18 cellular contexts compared by ENCODE assay signal in genomic region chr3:6125520-6125919, GRCh38.
DNase-seq lines count a peak whose midpoint lies in the region; TF ChIP-seq lines count a peak whose summit lies in the region.
"Had no signal": no experiment of that assay in that cellular context is flagged by ENCODE, and none has a peak within 500 bp of the region (broad histone marks: within the 10 kb centered on the region; RNA-seq: fewer than 3 reads in every experiment).

No MANE protein-coding gene starts in this region.

- no peak overlapping the region for H4K8ac ChIP-seq in mesendoderm (ENCODE audit: low read depth, low read length)

- H2BK5ac ChIP-seq in mesendoderm (ENCODE audit: low read length), result no peak overlapping the region

- H3K27ac ChIP-seq in 22Rv1 (peak overlapping the region; percentile 67), endodermal cell (ENCODE audit: low read depth, low read length) (no peak overlapping the region), mesendoderm (ENCODE audit: low read depth, low read length) (no peak overlapping the region)

- H3K27ac Mint-ChIP-seq in endodermal cell, result no peak overlapping the region
- H3K27ac Mint-ChIP-seq: CD14-positive monocyte had no signal

- no peak overlapping the region for H3K4ac ChIP-seq in mesendoderm (ENCODE audit: low read depth, low read length)

- H3K4me1 Mint-ChIP-seq in endodermal cell, result peaks cover 5% of the 10 kb centered on the region
- H3K4me1 Mint-ChIP-seq: CD14-positive monocyte had no signal

- H3K27me3 ChIP-seq in endodermal cell (ENCODE audit: control insufficient read depth, insufficient read depth, low read length, poor library complexity, severe bottlenecking) (no peaks in the 10 kb centered on the region), mesendoderm (ENCODE audit: insufficient read depth, low read length, poor library complexity) (no peaks in the 10 kb centered on the region)

- DNase-seq in LNCaP clone FGC (ENCODE audit: low read depth) (peak; percentile 76), endodermal cell (peak; percentile 54), mesendoderm (peak; percentile 16), kidney tubule cell (ENCODE audit: low spot score) (no peak), amygdala (lab: John Stamatoyannopoulos, UW) (no peak), cortex of kidney (lab: John Stamatoyannopoulos, UW) (no peak), globus pallidus (ENCODE audit: low spot score) (no peak)
- DNase-seq: ACHN, AML-193, GOT3, KG1, NCI-H1048, NCI-H1436 treated with DMSO at 0.1 percent for 48 hours, NCI-H2081 treated with DMSO at 0.1 percent for 48 hours, NCI-H524 treated with DMSO at 0.1 percent for 48 hours, SHP77 treated with DMSO at 0.1 percent for 48 hours had no signal

- no peak overlapping the region for H3K23ac ChIP-seq in mesendoderm (ENCODE audit: low read length)

- no peaks in the 10 kb centered on the region for H3K36me3 ChIP-seq in endodermal cell (ENCODE audit: control insufficient read depth, insufficient read depth, low read length)
- H3K36me3 ChIP-seq in mesendoderm (ENCODE audit: control insufficient read depth, insufficient read depth, low read length), result no peaks in the 10 kb centered on the region

- H3K4me3 ChIP-seq in LNCaP clone FGC (ENCODE audit: low read depth, low read length) (no peak overlapping the region), endodermal cell (ENCODE audit: low read length) (no peak overlapping the region), mesendoderm (ENCODE audit: low read length) (no peak overlapping the region)

- H3K18ac ChIP-seq in mesendoderm (ENCODE audit: low read length), result no peak overlapping the region

- no peak overlapping the region for H3K56ac ChIP-seq in mesendoderm (ENCODE audit: low read length)

- H3K79me1 ChIP-seq in mesendoderm (ENCODE audit: low read length), result no peaks in the 10 kb centered on the region

- no peaks in the 10 kb centered on the region for H3K36me3 Mint-ChIP-seq in endodermal cell (ENCODE audit: low read depth)
- H3K36me3 Mint-ChIP-seq: CD14-positive monocyte had no signal

- H3K27me3 Mint-ChIP-seq in endodermal cell (ENCODE audit: insufficient read depth), result no peaks in the 10 kb centered on the region

- H3K79me2 ChIP-seq in mesendoderm (ENCODE audit: control insufficient read depth, insufficient read depth, low read length), result no peaks in the 10 kb centered on the region

- no peak overlapping the region for H3K4me2 ChIP-seq in mesendoderm (ENCODE audit: low read length)

- no peak overlapping the region for H2BK15ac ChIP-seq in mesendoderm (replicated peaks; ENCODE audit: low read depth)

- no peak overlapping the region for H2AK5ac ChIP-seq in mesendoderm (ENCODE audit: low read length)

- no peaks in the 10 kb centered on the region for H3K4me1 ChIP-seq in endodermal cell (ENCODE audit: control insufficient read depth, insufficient read depth, low read length)
- no peaks in the 10 kb centered on the region for H3K4me1 ChIP-seq in mesendoderm (ENCODE audit: control insufficient read depth, low read depth, low read length)

- no peak for TF ChIP-seq CTCF in 22Rv1 (IDR thresholded peaks at IDR 0.05)
- TF ChIP-seq CTCF in LNCaP clone FGC (IDR thresholded peaks at IDR 0.05; ENCODE audit: control insufficient read depth, extremely low read depth, insufficient read depth), result no peak
- TF ChIP-seq CTCF in endodermal cell (conservative IDR thresholded peaks at IDR 0.05), result no peak

- no peak overlapping the region for H3K4me3 Mint-ChIP-seq in endodermal cell
- H3K4me3 Mint-ChIP-seq: CD14-positive monocyte had no signal

- H4K5ac ChIP-seq in mesendoderm (ENCODE audit: low read length), result no peak overlapping the region

- no peak overlapping the region for H2BK120ac ChIP-seq in mesendoderm (ENCODE audit: low read depth, low read length)

- H3K9me3 Mint-ChIP-seq in endodermal cell, result peaks cover 7% of the 10 kb centered on the region

- no peaks in the 10 kb centered on the region for H3K9me3 ChIP-seq in endodermal cell (ENCODE audit: control insufficient read depth, low read length)

- H3K9ac ChIP-seq in endodermal cell (ENCODE audit: extremely low read depth, low read length, poor library complexity, severe bottlenecking) (no peak overlapping the region), mesendoderm (ENCODE audit: low read length) (no peak overlapping the region)

- WGBS in endodermal cell (ENCODE audit: insufficient coverage in 1 of 2, insufficient read length in 1 of 2), 2 experiments, result 56 to 70% methylated on average over 2 to 3 of the region's 3 CpGs
- no CpG with 5 or more reads among the region's 3 CpGs for WGBS in mesendoderm (ENCODE audit: extremely low coverage, insufficient coverage, low lambda C conversion rate)

Comparison
In these comparisons a context has a peak if more than half of its experiments do, and no peak if none do; other contexts are left out.
1. DNase-seq: peak in LNCaP clone FGC (single experiment), endodermal cell (single experiment) and mesendoderm (single experiment); none in kidney tubule cell (single experiment), amygdala (0 of 56), cortex of kidney (single experiment) and globus pallidus (single experiment).